In genomic region chr20:62704341-62704948, GRCh38 we compare ENCODE assay signal across 8 cellular contexts. TPM values are rescaled to one million over a fixed set of nuclear protein-coding genes. Genes with fewer than 3 reads are reported as not detected.
DNase-seq lines count a peak whose midpoint lies in the region; ATAC-seq and TF ChIP-seq lines count a peak whose summit lies in the region.

No MANE protein-coding gene starts in this region.

- no peak overlapping the region for H3K4me3 ChIP-seq in CD4-positive, CD25-positive, alpha-beta regulatory T cell (ENCODE audit: low read depth, low read length)
- H3K4me3 ChIP-seq in coronary artery: no peak overlapping the region

- peaks cover 18% of the 10 kb centered on the region for H3K4me1 ChIP-seq in CD4-positive, CD25-positive, alpha-beta regulatory T cell (ENCODE audit: control insufficient read depth, insufficient read depth, low read length, poor library complexity, severe bottlenecking)

- no peak for ATAC-seq in CD4-positive, CD25-positive, alpha-beta regulatory T cell (ENCODE audit: low read depth in 2 of 2)

- no peaks in the 10 kb centered on the region for H3K36me3 Mint-ChIP-seq in CD4-positive, CD25-positive, alpha-beta regulatory T cell

- H3K4me1 Mint-ChIP-seq in CD4-positive, CD25-positive, alpha-beta regulatory T cell: peaks cover 4 to 11% (median 5%) of the 10 kb centered on the region in 4 donors

- no peaks in the 10 kb centered on the region for H3K27me3 ChIP-seq in CD4-positive, CD25-positive, alpha-beta regulatory T cell (ENCODE audit: control insufficient read depth, insufficient read depth, low read length)

- H3K27me3 Mint-ChIP-seq in CD4-positive, CD25-positive, alpha-beta regulatory T cell: peaks cover 17% of the 10 kb centered on the region

- H3K36me3 ChIP-seq in CD4-positive, CD25-positive, alpha-beta regulatory T cell (ENCODE audit: control insufficient read depth, insufficient read depth, low read length): no peaks in the 10 kb centered on the region

- H3K4me3 Mint-ChIP-seq in CD4-positive, CD25-positive, alpha-beta regulatory T cell: peak overlapping the region in 1 of 4 donors; percentile 21

- TF ChIP-seq CTCF in coronary artery (IDR thresholded peaks at IDR 0.05): no peak

- H3K27ac ChIP-seq in CD4-positive, CD25-positive, alpha-beta regulatory T cell (ENCODE audit: insufficient read depth, low read length, poor library complexity, severe bottlenecking): no peak overlapping the region
- H3K27ac ChIP-seq in coronary artery: no peak overlapping the region

- no peak for DNase-seq in CD4-positive, CD25-positive, alpha-beta regulatory T cell
- DNase-seq in NCI-H187 treated with DMSO at 0.1 percent for 48 hours (lab: John Stamatoyannopoulos, UW): peak; percentile 75
- DNase-seq in amygdala (lab: John Stamatoyannopoulos, UW): peak in 29 of 56 donors; percentile 11 to 81 (median 26)
- peak; percentile 66 for DNase-seq in kidney glomerular epithelial cell (lab: John Stamatoyannopoulos, UW)
- DNase-seq in NK-92 (lab: John Stamatoyannopoulos, UW; ENCODE audit: unreplicated experiment): no peak
- no peak for DNase-seq in cerebellum (ENCODE audit: low spot score)
- no peak for DNase-seq in cerebellar cortex (ENCODE audit: low spot score)
- DNase-seq in coronary artery (ENCODE audit: low spot score): no peak

- no peaks in the 10 kb centered on the region for H3K9me3 Mint-ChIP-seq in CD4-positive, CD25-positive, alpha-beta regulatory T cell

- H3K27ac Mint-ChIP-seq in CD4-positive, CD25-positive, alpha-beta regulatory T cell: peak overlapping the region in 2 of 3 donors; percentile 9 to 67

- H3K9me3 ChIP-seq in CD4-positive, CD25-positive, alpha-beta regulatory T cell (ENCODE audit: control insufficient read depth in 2 of 2, low read length in 2 of 2): no peaks in the 10 kb centered on the region

RNA-seq across cellular contexts. Expression of gene NTSR1, which starts 4.2 kb away (rescaled TPM):
- total RNA-seq in CD4-positive, CD25-positive, alpha-beta regulatory T cell: 0.37 TPM
- polyA plus RNA-seq in CD4-positive, CD25-positive, alpha-beta regulatory T cell: under 1 TPM in 1 of 4 donors, not detected in 3; 0.11 TPM
- total RNA-seq in cerebellum: 1.8 TPM

Comparison
In these comparisons a context has a peak if more than half of its experiments do, and no peak if none do; other contexts are left out.
1. DNase-seq: peak in NCI-H187 treated with DMSO at 0.1 percent for 48 hours (single experiment), amygdala (29 of 56) and kidney glomerular epithelial cell (single experiment); none in CD4-positive, CD25-positive, alpha-beta regulatory T cell (0 of 3), NK-92 (single experiment), cerebellum (single experiment), cerebellar cortex (single experiment) and coronary artery (single experiment).